Comparison of ENCODE assay signal across 9 cellular contexts in genomic region chr6:52517502-52518278, GRCh38. TPM values are rescaled to one million over a fixed set of nuclear protein-coding genes. Genes with fewer than 3 reads are reported as not detected.
DNase-seq lines count a peak whose midpoint lies in the region; ATAC-seq and TF ChIP-seq lines count a peak whose summit lies in the region.
"Had no signal": no experiment of that assay in that cellular context is flagged by ENCODE, and none has a peak within 500 bp of the region (broad histone marks: within the 10 kb centered on the region; RNA-seq: fewer than 3 reads in every experiment).

No MANE protein-coding gene starts in this region.

- H3K27me3 ChIP-seq in skeletal muscle tissue (ENCODE audit: control insufficient read depth in 3 of 3, insufficient read depth in 3 of 3, low read length in 3 of 3) (no peaks in the 10 kb centered on the region), Karpas-422 (ENCODE audit: low read length) (no peaks in the 10 kb centered on the region)

- peaks cover 46% of the 10 kb centered on the region for H3K79me2 ChIP-seq in Karpas-422 (ENCODE audit: low read length)

- ATAC-seq in HG02610 (IDR thresholded peaks at IDR 0.05; ENCODE audit: unreplicated experiment): peak; percentile 97

- H3K9ac ChIP-seq in skeletal muscle tissue (ENCODE audit: low read depth in 1 of 3, low read length in 3 of 3): peak overlapping the region; percentile 18 to 57 (median 57)
- H3K9ac ChIP-seq in Karpas-422 (ENCODE audit: low read length): no peak overlapping the region

- H2AFZ ChIP-seq in Karpas-422 (ENCODE audit: low read length): no peak overlapping the region

- H3K27ac ChIP-seq in skeletal muscle tissue (ENCODE audit: low read depth, low read length) (peak overlapping the region; percentile 89), Karpas-422 (ENCODE audit: low read length) (no peak overlapping the region)

- in situ Hi-C loops in astrocyte of the cerebellum (cut with HindIII; ENCODE audit: low sequenced_read_pairs): no loop called here

- H3K36me3 ChIP-seq in skeletal muscle tissue (ENCODE audit: control insufficient read depth in 3 of 3, insufficient read depth in 3 of 3, low read length in 3 of 3) (peaks cover 0 to 7% (median 0%) of the 10 kb centered on the region in 3 donors), Karpas-422 (ENCODE audit: insufficient read depth, low read length) (peaks cover 10% of the 10 kb centered on the region; the same call in 1 of the 2 replicates)

- H3K4me2 ChIP-seq in Karpas-422 (ENCODE audit: low read depth, low read length, poor library complexity, severe bottlenecking): no peak overlapping the region

- H3K4me3 ChIP-seq in astrocyte of the cerebellum (ENCODE audit: low read depth, low read length): no peak overlapping the region
- H3K4me3 ChIP-seq in skeletal muscle tissue (ENCODE audit: low read length in 3 of 3): peak overlapping the region in 2 of 3 donors; percentile 17 to 31
- no peak overlapping the region for H3K4me3 ChIP-seq in Karpas-422 (ENCODE audit: low read length)

- peaks cover 35 to 50% (median 44%) of the 10 kb centered on the region in 3 donors for H3K4me1 ChIP-seq in skeletal muscle tissue (ENCODE audit: control insufficient read depth in 3 of 3, insufficient read depth in 3 of 3, low read length in 3 of 3)
- H3K4me1 ChIP-seq in Karpas-422 (ENCODE audit: low read length): peaks cover 15% of the 10 kb centered on the region

- H4K20me1 ChIP-seq in Karpas-422 (ENCODE audit: insufficient read depth, low read depth, low read length): no peaks in the 10 kb centered on the region

- no peaks in the 10 kb centered on the region for H3K9me2 ChIP-seq in Karpas-422 (replicated peaks; ENCODE audit: insufficient read depth, low read length)

- DNase-seq in NK-92 treated with Interleukin-12 subunit alpha and Interleukin-12 subunit beta, amount 100 ng/mL, for 24 hours (lab: John Stamatoyannopoulos, UW): peak; percentile 66
- DNase-seq in NK-92 (lab: John Stamatoyannopoulos, UW; ENCODE audit: unreplicated experiment) (no peak), NCI-H2227 treated with DMSO at 0.1 percent for 48 hours (lab: John Stamatoyannopoulos, UW) (peak; percentile 25), astrocyte of the cerebellum (ENCODE audit: low read depth) (peak; percentile 92), iPS DF 19.7 (ENCODE audit: low read depth, low spot score) (peak; percentile 78), Karpas-422 (no peak)
- DNase-seq: CD4-positive, CD25-positive, alpha-beta regulatory T cell had no signal

- TF ChIP-seq CTCF in astrocyte of the cerebellum (IDR thresholded peaks at IDR 0.05; ENCODE audit: low read depth, low read length, missing control alignments): no peak

- H3K9me3 ChIP-seq in skeletal muscle tissue (ENCODE audit: control insufficient read depth in 3 of 3, low read length in 3 of 3): no peaks in the 10 kb centered on the region
- H3K9me3 ChIP-seq in Karpas-422 (ENCODE audit: low read length): no peaks in the 10 kb centered on the region

RNA-seq across cellular contexts. Expression of gene TRAM2, which starts 59.2 kb away (rescaled TPM):
- total RNA-seq in skeletal muscle tissue: 13.6 TPM
- 19.3 and 24.1 TPM in 2 replicates for total RNA-seq in Karpas-422 (2014; rRNA removed; shearing (Covaris generic); ENCODE audit: low replicate concordance)

Comparison
In these comparisons a context has a peak if more than half of its experiments do, and no peak if none do; other contexts are left out.
1. DNase-seq: peak in NK-92 treated with Interleukin-12 subunit alpha and Interleukin-12 subunit beta, amount 100 ng/mL, for 24 hours (single experiment), NCI-H2227 treated with DMSO at 0.1 percent for 48 hours (single experiment), astrocyte of the cerebellum (single experiment) and iPS DF 19.7 (single experiment); none in NK-92 (single experiment) and Karpas-422 (single experiment).
2. H3K4me3 ChIP-seq: peak in skeletal muscle tissue (2 of 3); none in astrocyte of the cerebellum (single experiment) and Karpas-422 (single experiment).